Comparison of ENCODE assay signal across 8 cellular contexts in genomic region chr10:88565072-88565471, GRCh38. TPM values are rescaled to one million over a fixed set of nuclear protein-coding genes. Genes with fewer than 3 reads are reported as not detected.
DNase-seq lines count a peak whose midpoint lies in the region; ATAC-seq and TF ChIP-seq lines count a peak whose summit lies in the region.

No MANE protein-coding gene starts in this region.

- no peak for TF ChIP-seq POLR2A in breast epithelium (IDR thresholded peaks at IDR 0.05)

- peak; percentile 35 for DNase-seq in MCF 10A (ENCODE audit: unreplicated experiment)
- DNase-seq in breast epithelium (ENCODE audit: low spot score in 2 of 2), result no peak
- DNase-seq in NCI-H69 (lab: John Stamatoyannopoulos, UW), result peak; percentile 43
- DNase-seq in endodermal cell, result no peak
- no peak for DNase-seq in NCI-H2081 (lab: John Stamatoyannopoulos, UW)
- DNase-seq in activated T-cell treated with anti-CD3 and anti-CD28 coated beads, Interleukin-2, amount 50 U/mL, for 48 hours, result no peak

- H3K27ac Mint-ChIP-seq in MCF 10A (ENCODE audit: low read depth, unreplicated experiment), result no peak overlapping the region
- H3K27ac Mint-ChIP-seq in endodermal cell, result no peak overlapping the region

- H3K27me3 ChIP-seq in breast epithelium (no peaks in the 10 kb centered on the region), endodermal cell (ENCODE audit: control insufficient read depth, insufficient read depth, low read length, poor library complexity, severe bottlenecking) (no peaks in the 10 kb centered on the region), parathyroid adenoma (ENCODE audit: control insufficient read depth, insufficient read depth, low read length) (no peaks in the 10 kb centered on the region)

- no peaks in the 10 kb centered on the region for H3K4me1 Mint-ChIP-seq in MCF 10A (ENCODE audit: insufficient read depth, unreplicated experiment)
- no peaks in the 10 kb centered on the region for H3K4me1 Mint-ChIP-seq in endodermal cell

- H3K27ac ChIP-seq in breast epithelium (no peak overlapping the region), endodermal cell (ENCODE audit: low read depth, low read length) (no peak overlapping the region), parathyroid adenoma (no peak overlapping the region)

- intact Hi-C loops in MCF 10A (cut with micrococcal nuclease) (loop anchor here (1.0 to 5.0 kb wide), 5 partner anchors 123 to 652 kb away; no protein-coding TSS in a partner anchor), breast epithelium (cut with DNase I; ENCODE audit: low total_unique reads) (no loop called here)

- H3K4me2 ChIP-seq in parathyroid adenoma (ENCODE audit: low read length), result no peak overlapping the region

- no peak overlapping the region for H2AFZ ChIP-seq in parathyroid adenoma

- H3K9ac ChIP-seq in endodermal cell (ENCODE audit: extremely low read depth, low read length, poor library complexity, severe bottlenecking), result no peak overlapping the region
- H3K9ac ChIP-seq in parathyroid adenoma, result no peak overlapping the region

- TF ChIP-seq CTCF in MCF 10A (IDR thresholded peaks at IDR 0.05; ENCODE audit: unreplicated experiment) (peak; percentile 48), breast epithelium (IDR thresholded peaks at IDR 0.05) (no peak), endodermal cell (conservative IDR thresholded peaks at IDR 0.05) (peak; percentile 57), parathyroid adenoma (IDR thresholded peaks at IDR 0.05) (peak; percentile 8)

- H3K9me3 ChIP-seq in breast epithelium (no peaks in the 10 kb centered on the region), endodermal cell (ENCODE audit: control insufficient read depth, low read length) (no peaks in the 10 kb centered on the region), parathyroid adenoma (ENCODE audit: control insufficient read depth, low read length) (no peaks in the 10 kb centered on the region)

- H3K9me3 Mint-ChIP-seq in MCF 10A (ENCODE audit: unreplicated experiment), result peaks cover 8% of the 10 kb centered on the region
- H3K9me3 Mint-ChIP-seq in endodermal cell, result no peaks in the 10 kb centered on the region

- no peaks in the 10 kb centered on the region for H3K79me2 ChIP-seq in parathyroid adenoma

- ATAC-seq in HG02970 (IDR thresholded peaks at IDR 0.05; ENCODE audit: low FRiP score, unreplicated experiment), result no peak

- POLR2A ChIA-PET in MCF 10A (lab: Yijun Ruan, JAX), result interaction anchor here (0.9 to 1.3 kb wide), 5 partner anchors 9 to 699 kb away, joined by 3 to 4 read pairs (median 3); no protein-coding TSS in a partner anchor

- H3K36me3 ChIP-seq in breast epithelium (no peaks in the 10 kb centered on the region), endodermal cell (ENCODE audit: control insufficient read depth, insufficient read depth, low read length) (no peaks in the 10 kb centered on the region), parathyroid adenoma (ENCODE audit: control insufficient read depth, insufficient read depth, low read length) (no peaks in the 10 kb centered on the region)

- H3K4me3 ChIP-seq in breast epithelium (no peak overlapping the region), endodermal cell (ENCODE audit: low read length) (no peak overlapping the region), parathyroid adenoma (ENCODE audit: low read depth, low read length) (no peak overlapping the region)

- BruUV-seq in MCF 10A (replicated peaks; lab: Mats Ljungman, UMichigan), result no TSS peak

- CTCF ChIA-PET in MCF 10A (lab: Yijun Ruan, JAX), result interaction anchor here (0.6 to 8.9 kb wide), 22 partner anchors 9 to 746 kb away, joined by 3 to 81 read pairs (median 4); no protein-coding TSS in a partner anchor

- H3K27me3 Mint-ChIP-seq in MCF 10A (ENCODE audit: insufficient read depth, unreplicated experiment) (peaks cover 17% of the 10 kb centered on the region), endodermal cell (ENCODE audit: insufficient read depth) (no peaks in the 10 kb centered on the region)

- 37% methylated on average over 1 of the region's 1 CpG; no CpG with 5 or more reads in 1 of the 2 experiments for WGBS in endodermal cell (ENCODE audit: insufficient coverage in 1 of 2, insufficient read length in 1 of 2), 2 experiments

- H3K36me3 Mint-ChIP-seq in MCF 10A (ENCODE audit: insufficient read depth, unreplicated experiment) (no peaks in the 10 kb centered on the region), endodermal cell (ENCODE audit: low read depth) (no peaks in the 10 kb centered on the region)

- H3K4me1 ChIP-seq in breast epithelium (no peaks in the 10 kb centered on the region), endodermal cell (ENCODE audit: control insufficient read depth, insufficient read depth, low read length) (no peaks in the 10 kb centered on the region), parathyroid adenoma (no peaks in the 10 kb centered on the region)

- H3K4me3 Mint-ChIP-seq in MCF 10A (ENCODE audit: unreplicated experiment), result no peak overlapping the region
- no peak overlapping the region for H3K4me3 Mint-ChIP-seq in endodermal cell

RNA-seq across cellular contexts. Expression of gene RNLS, which starts 18.0 kb away (rescaled TPM):
- total RNA-seq in MCF 10A (2022) (not detected in 2 replicates), breast epithelium (10 to 100 TPM; 27.9 to 32.1 (median 29.1) TPM), endodermal cell (10 to 100 TPM; 10.1 to 12.3 TPM)
- polyA plus RNA-seq in endodermal cell (2013, experiment 1 of 2), result 5.9 TPM
- 6.5 TPM for polyA plus RNA-seq in endodermal cell (2013, experiment 2 of 2)

RNA-seq across cellular contexts. Expression of gene LIPJ, which starts 21.5 kb away (rescaled TPM):
- not detected in 2 replicates for total RNA-seq in MCF 10A (2022)
- 1 to 10 TPM in 1 of 3 donors, under 1 TPM in 2; 0.32 to 2.5 (median 0.33) TPM for total RNA-seq in breast epithelium
- total RNA-seq in endodermal cell, result not detected
- not detected for polyA plus RNA-seq in endodermal cell (2013, experiment 1 of 2)
- polyA plus RNA-seq in endodermal cell (2013, experiment 2 of 2), result not detected

Comparison
In these comparisons a context has a peak if more than half of its experiments do, and no peak if none do; other contexts are left out.
1. DNase-seq: peak in MCF 10A (single experiment) and NCI-H69 (single experiment); none in breast epithelium (0 of 2), endodermal cell (single experiment), NCI-H2081 (0 of 2) and activated T-cell treated with anti-CD3 and anti-CD28 coated beads, Interleukin-2, amount 50 U/mL, for 48 hours (0 of 2).
2. CTCF ChIP-seq: peak in MCF 10A (single experiment), endodermal cell (single experiment) and parathyroid adenoma (single experiment); none in breast epithelium (0 of 3).